In the genomic region with DNA sequence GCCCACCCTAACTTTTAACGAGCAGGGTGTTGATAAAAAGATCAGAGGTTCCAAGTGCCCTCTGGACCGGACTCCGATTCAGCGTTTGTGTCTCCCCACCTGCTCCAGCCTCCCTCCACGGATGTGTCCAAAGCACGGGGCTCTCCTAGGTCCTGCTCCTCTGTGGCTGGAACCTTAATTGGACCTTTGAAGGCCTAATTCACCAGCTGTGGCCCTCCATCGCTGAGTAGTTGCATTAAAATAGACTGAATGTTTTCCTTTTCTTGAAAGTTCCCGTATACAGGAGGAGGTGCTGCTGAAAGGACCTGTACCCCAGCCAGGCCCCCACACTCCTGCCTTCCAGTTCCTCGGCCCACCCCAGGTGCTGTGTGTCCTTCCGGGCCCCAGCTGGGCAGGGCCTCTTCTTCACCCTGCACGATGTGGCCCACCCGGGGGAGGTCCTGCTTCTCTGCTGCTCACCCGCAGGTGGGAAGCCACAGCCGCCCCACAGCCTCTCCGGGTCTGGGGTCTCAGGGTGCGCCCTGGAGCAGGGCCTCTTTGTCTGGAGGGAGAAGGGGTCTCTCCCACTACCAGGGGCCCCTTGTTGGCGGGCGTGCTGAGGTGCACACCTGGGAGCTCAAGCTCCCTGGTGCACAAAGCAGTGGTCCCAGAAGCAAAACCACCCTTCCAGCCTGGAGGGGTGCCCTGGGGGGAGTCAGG, we compare ENCODE assay signal across 17 cellular contexts. TPM values are rescaled to one million over a fixed set of nuclear protein-coding genes. Genes with fewer than 3 reads are reported as not detected.
DNase-seq lines count a peak whose midpoint lies in the region; ATAC-seq and TF ChIP-seq lines count a peak whose summit lies in the region.
"Had no signal": no experiment of that assay in that cellular context is flagged by ENCODE, and none has a peak within 500 bp of the region (broad histone marks: within the 10 kb centered on the region; RNA-seq: fewer than 3 reads in every experiment).

No MANE protein-coding gene starts in this region.

- no peak overlapping the region for H3K4me3 Mint-ChIP-seq in glutamatergic neuron (ENCODE audit: unreplicated experiment)
- H3K4me3 Mint-ChIP-seq: activated naive CD8-positive, alpha-beta T cell treated with anti-CD3 and anti-CD28 coated beads for 36 hours had no signal

- no peak for TF ChIP-seq CTCF in cardiac muscle cell (IDR thresholded peaks at IDR 0.05; ENCODE audit: low read depth, low read length)
- no peak for TF ChIP-seq CTCF in glutamatergic neuron (IDR thresholded peaks at IDR 0.05; ENCODE audit: partially characterized antibody, unreplicated experiment)
- TF ChIP-seq CTCF in neural cell (IDR thresholded peaks at IDR 0.05; ENCODE audit: poor library complexity, severe bottlenecking): no peak

- H3K9me2 ChIP-seq in neural cell (ENCODE audit: insufficient read depth, low read length): no peaks in the 10 kb centered on the region

- H3K9me3 Mint-ChIP-seq in glutamatergic neuron (ENCODE audit: unreplicated experiment): peaks cover 12% of the 10 kb centered on the region

- H3K4me1 ChIP-seq in cardiac muscle cell (ENCODE audit: low read depth): peaks cover 7% of the 10 kb centered on the region
- H3K4me1 ChIP-seq: parathyroid adenoma had no signal

- no peak for TF ChIP-seq POLR2A in GM18505 (IDR thresholded peaks at IDR 0.05; ENCODE audit: borderline replicate concordance, extremely low read depth, insufficient read depth, insufficient read length)

- peaks cover 11% of the 10 kb centered on the region for H3K4me1 Mint-ChIP-seq in glutamatergic neuron (ENCODE audit: low read depth, unreplicated experiment)
- H3K4me1 Mint-ChIP-seq: activated naive CD8-positive, alpha-beta T cell treated with anti-CD3 and anti-CD28 coated beads for 36 hours had no signal

- TF ChIP-seq EP300 in neural cell (conservative IDR thresholded peaks at IDR 0.05; ENCODE audit: poor library complexity, severe bottlenecking): no peak

- peak overlapping the region; percentile 92 for H3K4me3 ChIP-seq in cardiac muscle cell
- peak overlapping the region; percentile 67 for H3K4me3 ChIP-seq in neural cell (ENCODE audit: low read length)

- peak overlapping the region; percentile 12 for H3K4me2 ChIP-seq in neural cell (ENCODE audit: low read length)

- no peaks in the 10 kb centered on the region for H3K27me3 ChIP-seq in cardiac muscle cell
- H3K27me3 ChIP-seq in neural cell (ENCODE audit: insufficient read depth, low read depth, low read length): no peaks in the 10 kb centered on the region

- H3K27me3 Mint-ChIP-seq in glutamatergic neuron (ENCODE audit: unreplicated experiment): peaks cover 14% of the 10 kb centered on the region

- no peaks in the 10 kb centered on the region for H4K20me1 ChIP-seq in neural cell (ENCODE audit: insufficient read depth)

- H3K36me3 ChIP-seq in cardiac muscle cell: no peaks in the 10 kb centered on the region
- no peaks in the 10 kb centered on the region for H3K36me3 ChIP-seq in neural cell (ENCODE audit: insufficient read depth, low read length)

- ATAC-seq in Right ventricle myocardium inferior: no peak
- no peak for ATAC-seq in GM18505 (IDR thresholded peaks at IDR 0.05; ENCODE audit: unreplicated experiment)
- ATAC-seq: PC-3 had no signal

- H3F3A ChIP-seq in neural cell (ENCODE audit: insufficient read depth, low read length, poor library complexity, severe bottlenecking): no peaks in the 10 kb centered on the region

- peaks cover 12% of the 10 kb centered on the region for H3K79me2 ChIP-seq in neural cell (replicated peaks; ENCODE audit: insufficient read depth, low read length)
- H3K79me2 ChIP-seq: parathyroid adenoma had no signal

- peak overlapping the region; percentile 48 for H3K27ac Mint-ChIP-seq in glutamatergic neuron (ENCODE audit: unreplicated experiment)
- H3K27ac Mint-ChIP-seq: activated naive CD8-positive, alpha-beta T cell treated with anti-CD3 and anti-CD28 coated beads for 36 hours had no signal

- intact Hi-C loops in Right ventricle myocardium inferior (cut with DNase I): no loop called here

- H3K9me3 ChIP-seq in cardiac muscle cell (ENCODE audit: low read depth) (no peaks in the 10 kb centered on the region), neural cell (ENCODE audit: low read length) (no peaks in the 10 kb centered on the region)

- no peak for DNase-seq in cardiac muscle cell (ENCODE audit: low read depth in 1 of 2, low spot score in 1 of 2)
- DNase-seq in Right ventricle myocardium inferior (ENCODE audit: missing footprints): no peak
- no peak for DNase-seq in glutamatergic neuron
- DNase-seq in SIG-M5 (lab: John Stamatoyannopoulos, UW): no peak
- DNase-seq in SW480 (ENCODE audit: low spot score): no peak
- no peak for DNase-seq in NCI-H1436 treated with DMSO at 0.1 percent for 48 hours (lab: John Stamatoyannopoulos, UW)
- DNase-seq: GF-D8, mammary epithelial cell, NCI-H2029, NCI-H526 had no signal

- no peaks in the 10 kb centered on the region for H3K36me3 Mint-ChIP-seq in glutamatergic neuron (ENCODE audit: unreplicated experiment)
- H3K36me3 Mint-ChIP-seq: activated naive CD8-positive, alpha-beta T cell treated with anti-CD3 and anti-CD28 coated beads for 36 hours had no signal

- peak overlapping the region; percentile 65 for H3K9ac ChIP-seq in neural cell (ENCODE audit: low read length)
- H3K9ac ChIP-seq: parathyroid adenoma had no signal

- no peak for TF ChIP-seq RAD21 in neural cell (conservative IDR thresholded peaks at IDR 0.05)

- H2AFZ ChIP-seq in neural cell (ENCODE audit: low read depth, low read length): no peak overlapping the region
- H2AFZ ChIP-seq: parathyroid adenoma had no signal

- no peak overlapping the region for H3K27ac ChIP-seq in cardiac muscle cell
- peak overlapping the region; percentile 45 for H3K27ac ChIP-seq in neural cell (ENCODE audit: low read length)
- H3K27ac ChIP-seq: parathyroid adenoma had no signal

TF ChIP-seq in neural cell, 6 proteins besides CTCF, POLR2A, EP300 and RAD21:
- TF ChIP-seq MXI1 (conservative IDR thresholded peaks at IDR 0.05; ENCODE audit: poor library complexity, severe bottlenecking): no peak

RNA-seq across cellular contexts. Expression of a gene that starts 1.3 kb away (rescaled TPM):
- total RNA-seq in cardiac muscle cell (30.4 and 66.1 TPM in 2 replicates), Right ventricle myocardium inferior (6.0 TPM), glutamatergic neuron (ENCODE audit: unreplicated experiment) (161 TPM)
- polyA plus RNA-seq in cardiac muscle cell (8.9 and 16.5 TPM in 2 replicates), neural cell (27.7 and 35.7 TPM in 2 replicates)
- 42.7 and 55.0 TPM in 2 replicates for polyA minus RNA-seq in neural cell
- total RNA-seq: HT1080, mammary epithelial cell, MCF 10A had no signal

RNA-seq across cellular contexts. Expression of a gene that starts 55.5 kb away (rescaled TPM):
- 0.15 TPM in 1 of 2 replicates, not detected in the other for total RNA-seq in cardiac muscle cell
- polyA plus RNA-seq in cardiac muscle cell: 0.26 TPM in 1 of 2 replicates, not detected in the other
- 0.19 TPM for total RNA-seq in Right ventricle myocardium inferior
- not detected for total RNA-seq in glutamatergic neuron (ENCODE audit: unreplicated experiment)
- 0.79 TPM in 1 of 2 replicates, not detected in the other for polyA plus RNA-seq in neural cell
- not detected in 2 replicates for polyA minus RNA-seq in neural cell
- total RNA-seq: activated naive CD8-positive, alpha-beta T cell treated with anti-CD3 and anti-CD28 coated beads for 36 hours; HT1080; mammary epithelial cell; MCF 10A; PC-3 had no signal
- polyA plus RNA-seq: mammary epithelial cell had no signal
